In the genomic region with DNA sequence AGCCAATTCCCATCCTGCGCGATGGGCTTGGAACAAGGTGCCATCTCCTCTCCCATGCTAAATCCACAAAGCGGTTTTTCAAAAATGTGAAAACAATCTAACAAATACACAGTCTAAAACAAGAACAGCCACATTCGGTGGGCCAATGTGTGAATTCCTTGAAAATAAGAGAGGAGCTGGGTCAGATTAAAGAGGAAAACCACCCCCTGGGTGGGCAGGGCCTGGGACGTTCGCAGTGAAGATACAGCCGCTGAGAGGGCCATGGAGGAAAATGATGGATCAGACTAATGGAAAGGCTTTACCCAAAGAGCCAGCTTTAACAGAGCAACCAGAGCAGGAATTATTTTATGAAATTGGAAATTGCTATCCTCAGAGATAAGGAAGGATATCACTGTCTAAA, we compare ENCODE assay signal across 40 cellular contexts. TPM values are rescaled to one million over a fixed set of nuclear protein-coding genes. Genes with fewer than 3 reads are reported as not detected.
"Had no signal": no experiment of that assay in that cellular context is flagged by ENCODE, and none has a peak within 500 bp of the region (broad histone marks: within the 10 kb centered on the region; RNA-seq: fewer than 3 reads in every experiment).

No MANE protein-coding gene starts in this region.

- H3K27ac ChIP-seq: adrenal gland, ascending aorta, body of pancreas, brain microvascular endothelial cell, breast epithelium, cardiac muscle cell had no signal

- H3K9me3 ChIP-seq: adrenal gland, ascending aorta, body of pancreas, breast epithelium had no signal

- H3K4me1 ChIP-seq: adrenal gland, ascending aorta, body of pancreas had no signal

- DNase-seq: activated effector memory CD4-positive, alpha-beta T cell treated with anti-CD3 and anti-CD28 coated beads, Interleukin-2, amount 50 U/mL, for 16 hours; activated effector memory CD4-positive, alpha-beta T cell treated with Interleukin-2 at 50 U/mL for 16 hours; activated gamma-delta T cell; activated gamma-delta T cell treated with Interleukin-2 at 50 U/mL for 16 hours; activated naive CD4-positive, alpha-beta T cell; activated naive CD4-positive, alpha-beta T cell treated with anti-CD3 and anti-CD28 coated beads for 36 hours; activated naive CD4-positive, alpha-beta T cell treated with anti-CD3 and anti-CD28 coated beads, Interleukin-2, amount 10 ng/mL, durations not matched to agents 7 days and 5 days; activated naive CD4-positive, alpha-beta T cell treated with anti-CD3 and anti-CD28 coated beads, Interleukin-2, amount 50 U/mL, for 16 hours; activated naive CD4-positive, alpha-beta T cell treated with Interleukin-2 at 50 U/mL for 16 hours; activated naive CD8-positive, alpha-beta T cell treated with anti-CD3 and anti-CD28 coated beads for 36 hours; activated naive CD8-positive, alpha-beta T cell treated with anti-CD3 and anti-CD28 coated beads, Interleukin-2, amount 10 ng/mL, durations not matched to agents 7 days and 5 days; activated naive CD8-positive, alpha-beta T cell treated with anti-CD3 and anti-CD28 coated beads, Interleukin-2, amount 50 U/mL, for 24 hours; activated T-cell treated with anti-CD3 and anti-CD28 coated beads for 4 hours; activated T-cell treated with anti-CD3 and anti-CD28 coated beads, Interleukin-2, amount 50 U/mL, for 1 hour; activated T-cell treated with anti-CD3 and anti-CD28 coated beads, Interleukin-2, amount 50 U/mL, for 24 hours; activated T-cell treated with anti-CD3 and anti-CD28 coated beads, Interleukin-2, amount 50 U/mL, for 4 hours; activated T-cell treated with anti-CD3 and anti-CD28 coated beads, Interleukin-2, amount 50 U/mL, for 48 hours; adrenal gland; amniotic stem cell; aorta; body of pancreas; brain microvascular endothelial cell; central memory CD4-positive, alpha-beta T cell; cerebellar nuclear complex had no signal

- H3K27me3 Mint-ChIP-seq: activated naive CD4-positive, alpha-beta T cell treated with anti-CD3 and anti-CD28 coated beads, Interleukin-2, amount 50 U/mL, for 24 hours; activated naive CD8-positive, alpha-beta T cell treated with anti-CD3 and anti-CD28 coated beads, Interleukin-2, amount 10 ng/mL, durations not matched to agents 7 days and 5 days had no signal

- H3K4me3 Mint-ChIP-seq: activated naive CD4-positive, alpha-beta T cell treated with anti-CD3 and anti-CD28 coated beads for 36 hours; activated naive CD4-positive, alpha-beta T cell treated with anti-CD3 and anti-CD28 coated beads, Interleukin-2, amount 10 ng/mL, durations not matched to agents 7 days and 5 days; activated naive CD4-positive, alpha-beta T cell treated with anti-CD3 and anti-CD28 coated beads, Interleukin-2, amount 50 U/mL, for 24 hours; activated naive CD8-positive, alpha-beta T cell; activated naive CD8-positive, alpha-beta T cell treated with anti-CD3 and anti-CD28 coated beads for 36 hours; activated naive CD8-positive, alpha-beta T cell treated with anti-CD3 and anti-CD28 coated beads, Interleukin-2, amount 10 ng/mL, durations not matched to agents 7 days and 5 days; activated naive CD8-positive, alpha-beta T cell treated with anti-CD3 and anti-CD28 coated beads, Interleukin-2, amount 50 U/mL, for 24 hours; activated T-cell treated with anti-CD3 and anti-CD28 coated beads, Interleukin-2, amount 50 U/mL, for 24 hours; activated T-cell treated with anti-CD3 and anti-CD28 coated beads, Interleukin-2, amount 50 U/mL, for 4 hours; activated T-helper 1 cell treated with anti-CD3 and anti-CD28 coated beads, Interleukin-12 subunit alpha, Interleukin-12 subunit beta, Interleukin-2, Interleukin-4 antibody, amounts not matched to agents 30 ng/mL and 10 ng/mL and 1 ng/mL, durations not matched to agents 14 hours and 24 hours and 36 hours; activated T-helper 17 cell treated with anti-CD3 and anti-CD28 coated beads, Interleukin-2, amount 50 U/mL, for 72 hours; brain; central memory CD8-positive, alpha-beta T cell had no signal

- H3K4me1 Mint-ChIP-seq: activated naive CD4-positive, alpha-beta T cell treated with anti-CD3 and anti-CD28 coated beads, Interleukin-2, amount 10 ng/mL, durations not matched to agents 7 days and 5 days; activated naive CD4-positive, alpha-beta T cell treated with anti-CD3 and anti-CD28 coated beads, Interleukin-2, amount 50 U/mL, for 24 hours; activated naive CD8-positive, alpha-beta T cell treated with anti-CD3 and anti-CD28 coated beads for 36 hours; activated naive CD8-positive, alpha-beta T cell treated with anti-CD3 and anti-CD28 coated beads, Interleukin-2, amount 10 ng/mL, durations not matched to agents 7 days and 5 days; activated naive CD8-positive, alpha-beta T cell treated with anti-CD3 and anti-CD28 coated beads, Interleukin-2, amount 50 U/mL, for 24 hours; activated T-helper 17 cell treated with anti-CD3 and anti-CD28 coated beads, Interleukin-2, amount 50 U/mL, for 72 hours; central memory CD8-positive, alpha-beta T cell had no signal

- H3K27me3 ChIP-seq: adrenal gland, ascending aorta, body of pancreas, brain microvascular endothelial cell, breast epithelium, cardiac muscle cell had no signal

- H3K4me3 ChIP-seq: adrenal gland, ascending aorta, body of pancreas, breast epithelium, cardiac muscle cell had no signal

- ATAC-seq: activated naive CD4-positive, alpha-beta T cell treated with anti-CD3 and anti-CD28 coated beads, Interleukin-2, amount 50 U/mL, for 72 hours; activated naive CD8-positive, alpha-beta T cell treated with anti-CD3 and anti-CD28 coated beads, Interleukin-2, amount 50 U/mL, for 24 hours; activated T-cell treated with anti-CD3 and anti-CD28 coated beads, Interleukin-2, amount 50 U/mL, for 4 hours; activated T-helper 17 cell treated with anti-CD3 and anti-CD28 coated beads, Interleukin-2, amount 50 U/mL, for 72 hours; body of pancreas had no signal

- H3K36me3 ChIP-seq: adrenal gland, ascending aorta, brain microvascular endothelial cell, breast epithelium, cardiac muscle cell had no signal

- H3K9me3 Mint-ChIP-seq: activated naive CD4-positive, alpha-beta T cell treated with anti-CD3 and anti-CD28 coated beads for 36 hours; activated naive CD4-positive, alpha-beta T cell treated with anti-CD3 and anti-CD28 coated beads, Interleukin-2, amount 10 ng/mL, durations not matched to agents 7 days and 5 days; activated naive CD4-positive, alpha-beta T cell treated with anti-CD3 and anti-CD28 coated beads, Interleukin-2, amount 50 U/mL, for 24 hours; activated naive CD4-positive, alpha-beta T cell treated with anti-CD3 and anti-CD28 coated beads, Interleukin-2, amount 50 U/mL, for 72 hours; activated naive CD8-positive, alpha-beta T cell treated with anti-CD3 and anti-CD28 coated beads for 36 hours; activated naive CD8-positive, alpha-beta T cell treated with anti-CD3 and anti-CD28 coated beads, Interleukin-2, amount 10 ng/mL, durations not matched to agents 7 days and 5 days; activated naive CD8-positive, alpha-beta T cell treated with anti-CD3 and anti-CD28 coated beads, Interleukin-2, amount 50 U/mL, for 24 hours; activated T-cell treated with anti-CD3 and anti-CD28 coated beads, Interleukin-2, amount 50 U/mL, for 24 hours; activated T-cell treated with anti-CD3 and anti-CD28 coated beads, Interleukin-2, amount 50 U/mL, for 4 hours; activated T-helper 1 cell treated with anti-CD3 and anti-CD28 coated beads, Interleukin-12 subunit alpha, Interleukin-12 subunit beta, Interleukin-2, Interleukin-4 antibody, amounts not matched to agents 30 ng/mL and 10 ng/mL and 1 ng/mL, durations not matched to agents 14 hours and 24 hours and 36 hours; activated T-helper 17 cell treated with anti-CD3 and anti-CD28 coated beads, Interleukin-2, amount 50 U/mL, for 72 hours; activated T-helper 2 cell treated with anti-CD3 and anti-CD28 coated beads, Interferon-gamma antibody, Interleukin-2, Interleukin-4, amounts not matched to agents 10 μg/mL and 5 μg/mL and 100 μg/mL, durations not matched to agents 14 hours and 24 hours and 36 hours; central memory CD8-positive, alpha-beta T cell had no signal

- H3K36me3 Mint-ChIP-seq: activated naive CD4-positive, alpha-beta T cell treated with anti-CD3 and anti-CD28 coated beads, Interleukin-2, amount 10 ng/mL, durations not matched to agents 7 days and 5 days; activated naive CD4-positive, alpha-beta T cell treated with anti-CD3 and anti-CD28 coated beads, Interleukin-2, amount 50 U/mL, for 24 hours; activated naive CD4-positive, alpha-beta T cell treated with anti-CD3 and anti-CD28 coated beads, Interleukin-2, amount 50 U/mL, for 72 hours; activated naive CD8-positive, alpha-beta T cell; activated naive CD8-positive, alpha-beta T cell treated with anti-CD3 and anti-CD28 coated beads for 36 hours; activated naive CD8-positive, alpha-beta T cell treated with anti-CD3 and anti-CD28 coated beads, Interleukin-2, amount 10 ng/mL, durations not matched to agents 7 days and 5 days; brain had no signal

- H3K27ac Mint-ChIP-seq: activated naive CD4-positive, alpha-beta T cell treated with anti-CD3 and anti-CD28 coated beads for 36 hours; activated naive CD4-positive, alpha-beta T cell treated with anti-CD3 and anti-CD28 coated beads, Interleukin-2, amount 10 ng/mL, durations not matched to agents 7 days and 5 days; activated naive CD4-positive, alpha-beta T cell treated with anti-CD3 and anti-CD28 coated beads, Interleukin-2, amount 50 U/mL, for 24 hours; activated naive CD4-positive, alpha-beta T cell treated with anti-CD3 and anti-CD28 coated beads, Interleukin-2, amount 50 U/mL, for 72 hours; activated naive CD8-positive, alpha-beta T cell; activated naive CD8-positive, alpha-beta T cell treated with anti-CD3 and anti-CD28 coated beads for 36 hours; activated naive CD8-positive, alpha-beta T cell treated with anti-CD3 and anti-CD28 coated beads, Interleukin-2, amount 10 ng/mL, durations not matched to agents 7 days and 5 days; activated naive CD8-positive, alpha-beta T cell treated with anti-CD3 and anti-CD28 coated beads, Interleukin-2, amount 50 U/mL, for 24 hours; activated T-cell treated with anti-CD3 and anti-CD28 coated beads, Interleukin-2, amount 50 U/mL, for 24 hours; activated T-helper 1 cell treated with anti-CD3 and anti-CD28 coated beads, Interleukin-12 subunit alpha, Interleukin-12 subunit beta, Interleukin-2, Interleukin-4 antibody, amounts not matched to agents 30 ng/mL and 10 ng/mL and 1 ng/mL, durations not matched to agents 14 hours and 24 hours and 36 hours; activated T-helper 17 cell treated with anti-CD3 and anti-CD28 coated beads, Interleukin-2, amount 50 U/mL, for 72 hours; activated T-helper 2 cell treated with anti-CD3 and anti-CD28 coated beads, Interferon-gamma antibody, Interleukin-2, Interleukin-4, amounts not matched to agents 10 μg/mL and 5 μg/mL and 100 μg/mL, durations not matched to agents 14 hours and 24 hours and 36 hours; brain had no signal

RNA-seq across cellular contexts. Expression of a gene that starts 27.4 kb away (rescaled TPM):
- total RNA-seq: activated naive CD4-positive, alpha-beta T cell treated with anti-CD3 and anti-CD28 coated beads for 36 hours; activated naive CD4-positive, alpha-beta T cell treated with anti-CD3 and anti-CD28 coated beads, Interleukin-2, amount 50 U/mL, for 72 hours; activated naive CD8-positive, alpha-beta T cell treated with anti-CD3 and anti-CD28 coated beads for 36 hours; activated naive CD8-positive, alpha-beta T cell treated with anti-CD3 and anti-CD28 coated beads, Interleukin-2, amount 10 ng/mL, durations not matched to agents 7 days and 5 days; activated T-cell treated with anti-CD3 and anti-CD28 coated beads, Interleukin-2, amount 50 U/mL, for 4 hours; activated T-helper 1 cell treated with anti-CD3 and anti-CD28 coated beads, Interleukin-12 subunit alpha, Interleukin-12 subunit beta, Interleukin-2, Interleukin-4 antibody, amounts not matched to agents 30 ng/mL and 10 ng/mL and 1 ng/mL, durations not matched to agents 14 hours and 24 hours and 36 hours; activated T-helper 17 cell treated with anti-CD3 and anti-CD28 coated beads, Interleukin-2, amount 50 U/mL, for 72 hours; activated T-helper 2 cell treated with anti-CD3 and anti-CD28 coated beads, Interferon-gamma antibody, Interleukin-2, Interleukin-4, amounts not matched to agents 10 μg/mL and 5 μg/mL and 100 μg/mL, durations not matched to agents 14 hours and 24 hours and 36 hours; adrenal gland; aorta; ascending aorta; astrocyte; body of pancreas; breast epithelium; bronchial epithelial cell; cardiac muscle cell; cardiac septum; cerebellum; chondrocyte had no signal
